ENCODE assay signal across 20 cellular contexts in genomic region chr3:126718506-126719445, GRCh38.
"Had no signal": no experiment of that assay in that cellular context is flagged by ENCODE, and none has a peak within 500 bp of the region (broad histone marks: within the 10 kb centered on the region; RNA-seq: fewer than 3 reads in every experiment).

No MANE protein-coding gene starts in this region.

- H3K9me3 ChIP-seq: esophagus muscularis mucosa, pancreas, stomach, thoracic aorta had no signal

- H3K9me3 Mint-ChIP-seq: dendritic cell treated with granulocyte-macrophage colony-stimulating factor and Interleukin-4, amounts not matched to agents 40 ng/mL and 50 ng/mL, for 4 days; effector memory CD8-positive, alpha-beta T cell; naive B cell had no signal

- H3K4me3 ChIP-seq: esophagus muscularis mucosa, pancreas, stomach, thoracic aorta had no signal

- H3K27me3 ChIP-seq: esophagus muscularis mucosa, pancreas, stomach had no signal

- H3K27ac Mint-ChIP-seq: dendritic cell treated with granulocyte-macrophage colony-stimulating factor and Interleukin-4, amounts not matched to agents 40 ng/mL and 50 ng/mL, for 4 days; effector memory CD8-positive, alpha-beta T cell; nephron; progenitor cell of endocrine pancreas had no signal

- H3K27me3 Mint-ChIP-seq: dendritic cell treated with granulocyte-macrophage colony-stimulating factor and Interleukin-4, amounts not matched to agents 40 ng/mL and 50 ng/mL, for 4 days; effector memory CD8-positive, alpha-beta T cell; naive B cell; progenitor cell of endocrine pancreas had no signal

- ATAC-seq: effector memory CD8-positive, alpha-beta T cell; left lobe of liver; pancreas; right cardiac atrium had no signal

- H3K4me1 ChIP-seq: esophagus muscularis mucosa, pancreas, stomach had no signal

- H3K4me3 Mint-ChIP-seq: dendritic cell treated with granulocyte-macrophage colony-stimulating factor and Interleukin-4, amounts not matched to agents 40 ng/mL and 50 ng/mL, for 4 days; effector memory CD8-positive, alpha-beta T cell; nephron had no signal

- H3K27ac ChIP-seq: epithelial cell of prostate, esophagus muscularis mucosa, pancreas, stomach, thoracic aorta had no signal

- DNase-seq: effector memory CD8-positive, alpha-beta T cell; foreskin fibroblast; head of caudate nucleus; hippocampal formation; kidney glomerular epithelial cell; naive B cell; pancreas; right cardiac atrium; small intestine; stimulated activated CD4-positive, alpha-beta T cell treated with anti-CD3 and anti-CD28 coated beads, Interleukin-12 subunit alpha, Interleukin-12 subunit beta, amount 100 ng/mL, for 4 hours; stimulated activated naive CD4-positive, alpha-beta T cell; stomach; trophoblast cell had no signal

- H3K36me3 ChIP-seq: esophagus muscularis mucosa, pancreas, stomach, thoracic aorta had no signal
